Comparison of ENCODE assay signal across 13 cellular contexts in the genomic region with DNA sequence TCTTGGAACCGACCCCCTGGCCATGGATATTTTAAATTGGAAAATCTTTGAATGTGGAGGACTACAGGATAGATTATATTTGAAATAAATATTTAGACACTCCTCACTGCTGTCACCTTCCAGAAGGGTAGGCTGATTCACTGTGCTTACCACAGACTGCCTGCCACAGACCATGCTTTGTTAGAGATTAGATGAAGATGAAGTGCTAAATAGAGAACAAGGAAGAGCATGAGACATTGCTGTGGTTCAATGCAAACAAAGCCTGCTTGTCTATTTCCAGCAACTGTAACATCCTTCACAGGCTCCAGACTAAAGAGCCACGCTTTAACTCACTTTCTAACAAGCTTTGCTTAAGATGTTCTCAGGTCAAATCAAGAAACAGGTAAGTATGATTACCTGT.
DNase-seq lines count a peak whose midpoint lies in the region; ATAC-seq and TF ChIP-seq lines count a peak whose summit lies in the region.
"Had no signal": no experiment of that assay in that cellular context is flagged by ENCODE, and none has a peak within 500 bp of the region (broad histone marks: within the 10 kb centered on the region; RNA-seq: fewer than 3 reads in every experiment).

No MANE protein-coding gene starts in this region.

- H3K27me3 ChIP-seq in DOHH2 (ENCODE audit: control insufficient read depth, low read length): no peaks in the 10 kb centered on the region
- no peaks in the 10 kb centered on the region for H3K27me3 ChIP-seq in WERI-Rb-1 (ENCODE audit: insufficient read depth, low read depth, severe bottlenecking)
- H3K27me3 ChIP-seq in left lung: no peaks in the 10 kb centered on the region
- no peaks in the 10 kb centered on the region for H3K27me3 ChIP-seq in upper lobe of left lung

- H4K20me1 ChIP-seq in DOHH2 (ENCODE audit: control insufficient read depth, insufficient read depth, low read depth, low read length): no peaks in the 10 kb centered on the region

- ATAC-seq in HG03442 (IDR thresholded peaks at IDR 0.05; ENCODE audit: unreplicated experiment) (peak; percentile 67), left lung (peak; percentile 30), upper lobe of left lung (ENCODE audit: low FRiP score in 2 of 2) (no peak)

- H3K79me2 ChIP-seq in DOHH2 (ENCODE audit: control insufficient read depth, low read length): no peaks in the 10 kb centered on the region

- no peaks in the 10 kb centered on the region for H3K9me2 ChIP-seq in DOHH2 (replicated peaks; ENCODE audit: control insufficient read depth, low read length)

- peak overlapping the region; percentile 17; the same call in 1 of the 2 replicates for H3K4me2 ChIP-seq in DOHH2 (ENCODE audit: low read length)

- TF ChIP-seq CTCF in DOHH2 (IDR thresholded peaks at IDR 0.05; ENCODE audit: low read depth, low read length, poor library complexity, severe bottlenecking) (no peak), WERI-Rb-1 (IDR thresholded peaks at IDR 0.05; ENCODE audit: low read depth, low read length) (no peak), left lung (IDR thresholded peaks at IDR 0.05) (no peak), upper lobe of left lung (IDR thresholded peaks at IDR 0.05) (no peak)

- H3K27ac ChIP-seq in DOHH2 (ENCODE audit: low read depth, low read length) (no peak overlapping the region), WERI-Rb-1 (peak overlapping the region; percentile 38), left lung (no peak overlapping the region), upper lobe of left lung (no peak overlapping the region)
- H3K27ac ChIP-seq: C4-2B, SK-N-MC had no signal

- H3K36me3 ChIP-seq in DOHH2 (ENCODE audit: control insufficient read depth, low read length) (no peaks in the 10 kb centered on the region), WERI-Rb-1 (no peaks in the 10 kb centered on the region), left lung (no peaks in the 10 kb centered on the region), upper lobe of left lung (no peaks in the 10 kb centered on the region)

- H3K9me3 ChIP-seq in DOHH2 (ENCODE audit: control insufficient read depth, insufficient read depth, low read length): no peaks in the 10 kb centered on the region
- peaks cover 10% of the 10 kb centered on the region for H3K9me3 ChIP-seq in WERI-Rb-1 (ENCODE audit: severe bottlenecking)
- H3K9me3 ChIP-seq in left lung: peaks cover 0 to 1% of the 10 kb centered on the region in 2 donors
- no peaks in the 10 kb centered on the region for H3K9me3 ChIP-seq in upper lobe of left lung

- no peak for TF ChIP-seq EP300 in upper lobe of left lung (IDR thresholded peaks at IDR 0.05)

- TF ChIP-seq POLR2A in upper lobe of left lung (IDR thresholded peaks at IDR 0.05): no peak

- intact Hi-C loops in left lung (cut with DNase I): no loop called here

- H3K4me3 ChIP-seq in DOHH2 (ENCODE audit: low read length) (no peak overlapping the region), WERI-Rb-1 (ENCODE audit: low read depth, low read length) (no peak overlapping the region), left lung (no peak overlapping the region), upper lobe of left lung (no peak overlapping the region)
- H3K4me3 ChIP-seq: SK-N-MC had no signal

- H3K4me1 ChIP-seq in DOHH2 (ENCODE audit: control insufficient read depth, low read length): peaks cover 9% of the 10 kb centered on the region
- H3K4me1 ChIP-seq in left lung: no peaks in the 10 kb centered on the region
- no peaks in the 10 kb centered on the region for H3K4me1 ChIP-seq in upper lobe of left lung

- no peaks in the 10 kb centered on the region for H3F3A ChIP-seq in DOHH2 (ENCODE audit: control insufficient read depth, insufficient read depth)

- no peak for DNase-seq in WERI-Rb-1
- DNase-seq in left lung: no peak
- no peak for DNase-seq in mesenteric fat pad (ENCODE audit: low spot score)
- DNase-seq in upper lobe of left lung: no peak
- DNase-seq in NCI-H1436 treated with DMSO at 0.1 percent for 48 hours (lab: John Stamatoyannopoulos, UW): no peak
- DNase-seq in hepatic stellate cell (ENCODE audit: low spot score): no peak
- DNase-seq: activated naive CD8-positive, alpha-beta T cell treated with anti-CD3 and anti-CD28 coated beads for 36 hours; nephron progenitor cell; stimulated activated naive B cell treated with anti-CD40 and anti-IgM and Interleukin-4, amounts not matched to agents 10 μg/mL and 1 μg/mL and 100 μg/mL, for 72 hours had no signal

- WGBS in upper lobe of left lung, 2 donors: 80 to 94% methylated on average over 2 of the region's 2 CpGs

Comparison
In these comparisons a context has a peak if more than half of its experiments do, and no peak if none do; other contexts are left out.
1. ATAC-seq: peak in HG03442 (single experiment) and left lung (single experiment); none in upper lobe of left lung (0 of 2).